In the genomic region with DNA sequence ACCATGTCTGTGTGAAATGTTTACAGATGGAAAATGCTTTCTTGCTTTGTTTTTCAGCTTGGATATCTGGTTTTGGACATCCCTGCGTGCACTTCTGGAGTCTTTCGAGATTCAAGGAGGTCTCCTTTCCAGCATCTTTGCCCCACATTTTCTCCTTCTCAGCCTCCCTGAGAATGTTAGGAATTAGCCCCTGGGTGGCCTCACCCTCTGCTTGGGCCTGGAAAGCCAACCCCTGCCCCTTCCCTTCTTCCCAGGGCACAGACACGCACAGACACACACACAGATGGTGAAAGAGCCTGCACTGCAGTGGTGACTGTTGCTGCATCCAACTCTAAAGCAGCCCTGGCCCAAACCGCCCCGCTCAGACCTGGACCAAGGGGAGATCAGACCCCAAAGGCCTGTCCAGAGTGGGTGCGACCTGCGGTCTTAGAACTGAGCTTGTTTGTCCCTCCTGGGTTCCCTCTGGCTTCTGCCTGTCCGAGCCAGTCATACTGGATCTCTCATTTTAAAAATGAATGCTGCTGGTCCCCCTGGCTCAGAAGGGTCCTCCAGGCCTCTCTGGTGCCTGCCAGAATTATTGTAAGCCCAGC, we compare ENCODE assay signal across 20 cellular contexts.
"Had no signal": no experiment of that assay in that cellular context is flagged by ENCODE, and none has a peak within 500 bp of the region (broad histone marks: within the 10 kb centered on the region; RNA-seq: fewer than 3 reads in every experiment).

No MANE protein-coding gene starts in this region.

- H3K27ac Mint-ChIP-seq: endodermal cell; memory B cell; mesothelial cell of epicardium; natural killer cell treated with Interleukin-12 subunit alpha and Interleukin-12 subunit beta and Interleukin-15 and Interleukin-18, amount 100 ng/mL, for 72 hours; type B pancreatic cell had no signal

- H3K27ac ChIP-seq: colonic mucosa, gastrocnemius medialis, left ventricle myocardium inferior, lower lobe of right lung, ovary, right atrium auricular region had no signal

- H3K4me3 Mint-ChIP-seq: endodermal cell; memory B cell; mesothelial cell of epicardium; natural killer cell treated with Interleukin-12 subunit alpha and Interleukin-12 subunit beta and Interleukin-15 and Interleukin-18, amount 100 ng/mL, for 72 hours; type B pancreatic cell had no signal

- H3K27me3 Mint-ChIP-seq: type B pancreatic cell had no signal

- H3K4me3 ChIP-seq: colonic mucosa, gastrocnemius medialis, left ventricle myocardium inferior, lower lobe of right lung, ovary, right atrium auricular region had no signal

- H3K36me3 ChIP-seq: colonic mucosa, gastrocnemius medialis, left ventricle myocardium inferior, lower lobe of right lung, ovary, right atrium auricular region had no signal

- DNase-seq: colonic mucosa; effector CD4-positive, alpha-beta T cell; endodermal cell; erythroblast; gastrocnemius medialis; left cardiac atrium; left ventricle myocardium inferior; lower lobe of right lung; ovary; small intestine; stimulated activated CD4-positive, alpha-beta T cell treated with anti-CD3 and anti-CD28 coated beads, Interleukin-12 subunit alpha, Interleukin-12 subunit beta, amount 100 ng/mL, for 4 hours; stimulated activated naive CD4-positive, alpha-beta T cell treated with Interleukin-2 at 50 U/mL for 16 hours had no signal

- ATAC-seq: gastrocnemius medialis; left cardiac atrium; lower lobe of right lung; natural killer cell treated with Interleukin-12 subunit alpha and Interleukin-12 subunit beta and Interleukin-15 and Interleukin-18, amount 100 ng/mL, for 72 hours had no signal

- FAIRE-seq: endothelial cell of umbilical vein, keratinocyte, small intestine, urothelium cell line had no signal

- H3K9me3 ChIP-seq: colonic mucosa, gastrocnemius medialis, lower lobe of right lung, ovary had no signal

- H3K27me3 ChIP-seq: colonic mucosa, gastrocnemius medialis, ovary, right atrium auricular region had no signal

- H3K36me3 Mint-ChIP-seq: natural killer cell treated with Interleukin-12 subunit alpha and Interleukin-12 subunit beta and Interleukin-15 and Interleukin-18, amount 100 ng/mL, for 72 hours had no signal

- H3K4me1 ChIP-seq: colonic mucosa, gastrocnemius medialis, left ventricle myocardium inferior, lower lobe of right lung, right atrium auricular region had no signal
